ENCODE assay signal across 26 cellular contexts in genomic region chr1:21521717-21522060, GRCh38. TPM values are rescaled to one million over a fixed set of nuclear protein-coding genes. Genes with fewer than 3 reads are reported as not detected.
"Had no signal": no experiment of that assay in that cellular context is flagged by ENCODE, and none has a peak within 500 bp of the region (broad histone marks: within the 10 kb centered on the region; RNA-seq: fewer than 3 reads in every experiment).

No MANE protein-coding gene starts in this region.

- FAIRE-seq: pancreas, small intestine had no signal

- DNase-seq: naive B cell; naive thymus-derived CD8-positive, alpha-beta T cell; nephron progenitor cell; nucleus accumbens; pancreas; retina; sigmoid colon; small intestine; stimulated activated CD4-positive, alpha-beta T cell treated with anti-CD3 and anti-CD28 coated beads, Interleukin-12 subunit alpha, Interleukin-12 subunit beta, amount 100 ng/mL, for 4 hours; stimulated activated CD4-positive, alpha-beta T cell treated with anti-CD3 and anti-CD28 coated beads, Interleukin-1b, Interleukin-23, amount 100 ng/mL, for 48 hours; stimulated activated CD4-positive, alpha-beta T cell treated with anti-CD3 and anti-CD28 coated beads, Interleukin-4, amount 100 ng/mL, for 1 hour; stimulated activated CD4-positive, alpha-beta T cell treated with anti-CD3 and anti-CD28 coated beads, Interleukin-4, amount 100 ng/mL, for 4 hours; stimulated activated CD8-positive, alpha-beta memory T cell treated with anti-CD3 and anti-CD28 coated beads, Interleukin-4, amount 100 ng/mL, for 48 hours; stimulated activated naive CD4-positive, alpha-beta T cell; stimulated activated naive CD8-positive, alpha-beta T cell treated with anti-CD3 and anti-CD28 coated beads, Interleukin-15, amount 100 ng/mL, for 72 hours; stimulated activated naive CD8-positive, alpha-beta T cell treated with anti-CD3 and anti-CD28 coated beads, Interleukin-15, Interleukin-2, amounts not matched to agents 100 U/mL and 50 U/mL, for 24 hours; testis; tibial artery; transverse colon; upper lobe of right lung; uterus had no signal

- H3K27me3 ChIP-seq: pancreas, right atrium auricular region, sigmoid colon, suprapubic skin, testis, tibial artery, transverse colon, upper lobe of right lung, uterus had no signal

- H3K9me3 ChIP-seq: neutrophil, pancreas, prostate gland, right atrium auricular region, sigmoid colon, suprapubic skin, testis, tibial artery, transverse colon, upper lobe of right lung, uterus had no signal

- H3K4me1 ChIP-seq: pancreas, prostate gland, right atrium auricular region, sigmoid colon, testis, tibial artery, uterus had no signal

- H3K36me3 ChIP-seq: neutrophil, pancreas, prostate gland, right atrium auricular region, sigmoid colon, suprapubic skin, tibial artery, transverse colon, upper lobe of right lung, uterus had no signal

- H3K27ac ChIP-seq: neutrophil, pancreas, prostate gland, right atrium auricular region, sigmoid colon, suprapubic skin, testis, tibial artery, transverse colon, upper lobe of right lung, uterus had no signal

- H3K4me3 ChIP-seq: pancreas, prostate gland, right atrium auricular region, sigmoid colon, suprapubic skin, testis, tibial artery, transverse colon, upper lobe of right lung, uterus had no signal

- ATAC-seq: naive thymus-derived CD8-positive, alpha-beta T cell; natural killer cell treated with Interleukin-12 subunit alpha and Interleukin-12 subunit beta and Interleukin-15 and Interleukin-18, amount 100 ng/mL, for 72 hours; pancreas; stimulated activated naive CD8-positive, alpha-beta T cell treated with anti-CD3 and anti-CD28 coated beads, Interleukin-15, amount 100 ng/mL, for 72 hours; stimulated activated naive CD8-positive, alpha-beta T cell treated with anti-CD3 and anti-CD28 coated beads, Interleukin-15, Interleukin-2, amounts not matched to agents 100 U/mL and 50 U/mL, for 24 hours; upper lobe of right lung had no signal

RNA-seq across cellular contexts. Expression of gene ALPL, which starts 12.5 kb away (rescaled TPM):
- total RNA-seq: naive thymus-derived CD8-positive, alpha-beta T cell; natural killer cell treated with Interleukin-12 subunit alpha and Interleukin-12 subunit beta and Interleukin-15 and Interleukin-18, amount 100 ng/mL, for 72 hours had no signal
- polyA plus RNA-seq: naive thymus-derived CD8-positive, alpha-beta T cell had no signal
